Comparison of ENCODE assay signal across 9 cellular contexts in the genomic region with DNA sequence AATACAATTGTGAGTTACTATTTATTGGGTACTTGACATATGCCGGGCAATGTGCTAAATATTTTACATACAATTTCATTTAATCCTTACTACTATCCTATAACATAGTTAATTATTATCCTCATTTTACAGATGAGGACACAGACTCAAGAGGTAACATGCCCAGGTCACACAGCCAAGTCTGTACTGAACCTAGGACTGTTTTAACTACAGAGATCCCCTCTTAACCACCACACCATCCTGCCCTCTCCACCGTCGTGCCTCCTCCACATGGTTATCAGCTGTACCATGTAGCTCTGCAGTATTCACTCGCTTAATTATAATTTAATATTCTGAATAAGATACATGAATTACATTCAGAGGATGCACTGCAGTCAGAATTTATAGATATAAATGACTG. TPM values are rescaled to one million over a fixed set of nuclear protein-coding genes. Genes with fewer than 3 reads are reported as not detected.
DNase-seq lines count a peak whose midpoint lies in the region; ATAC-seq and TF ChIP-seq lines count a peak whose summit lies in the region.
"Had no signal": no experiment of that assay in that cellular context is flagged by ENCODE, and none has a peak within 500 bp of the region (broad histone marks: within the 10 kb centered on the region; RNA-seq: fewer than 3 reads in every experiment).

No MANE protein-coding gene starts in this region.

- peak overlapping the region; percentile 18; the same call in 1 of the 2 replicates for H3K27ac ChIP-seq in VCaP

- H3K27ac Mint-ChIP-seq in natural killer cell = peak overlapping the region; percentile 68 to 87

- peak; percentile 44 for ATAC-seq in GM18502 (IDR thresholded peaks at IDR 0.05; ENCODE audit: poor library complexity, unreplicated experiment)
- ATAC-seq in GM21786 (IDR thresholded peaks at IDR 0.05; ENCODE audit: unreplicated experiment) = peak; percentile 42
- peak in 1 of 3 donors; percentile 22 for ATAC-seq in natural killer cell
- ATAC-seq in GM18511 (IDR thresholded peaks at IDR 0.05; ENCODE audit: unreplicated experiment) = no peak

- H3K36me3 Mint-ChIP-seq in natural killer cell = no peaks in the 10 kb centered on the region

- peak overlapping the region; percentile 31 for H3K4me3 Mint-ChIP-seq in natural killer cell

- no peaks in the 10 kb centered on the region for H3K9me3 Mint-ChIP-seq in natural killer cell

- TF ChIP-seq CTCF in VCaP (conservative IDR thresholded peaks at IDR 0.05) (no peak), natural killer cell (IDR thresholded peaks at IDR 0.05) (no peak)

- H3K4me1 Mint-ChIP-seq in natural killer cell = peaks cover 82 to 90% of the 10 kb centered on the region in 2 donors

- DNase-seq in natural killer cell = no peak
- DNase-seq in nucleus accumbens (lab: John Stamatoyannopoulos, UW) = no peak
- no peak for DNase-seq in NCI-H1930 (lab: John Stamatoyannopoulos, UW)
- DNase-seq: activated CD4-positive, CD25-positive, alpha-beta regulatory T cell treated with anti-CD3 and anti-CD28 coated beads, Interleukin-2, amount 50 U/mL, for 72 hours; foreskin melanocyte had no signal

- intact Hi-C loops in natural killer cell (cut with micrococcal nuclease) = no loop called here

- no peaks in the 10 kb centered on the region for H3K27me3 Mint-ChIP-seq in natural killer cell (ENCODE audit: low read depth in 2 of 2)

RNA-seq across cellular contexts. Expression of gene RAB14, which starts 5.3 kb away (rescaled TPM):
- total RNA-seq in natural killer cell = 10 to 100 TPM; 46.2 to 67.6 (median 57.3) TPM
